In genomic region chrX:74557378-74557777, GRCh38 we compare ENCODE assay signal across 6 cellular contexts.
"Had no signal": no experiment of that assay in that cellular context is flagged by ENCODE, and none has a peak within 500 bp of the region (broad histone marks: within the 10 kb centered on the region; RNA-seq: fewer than 3 reads in every experiment).

No MANE protein-coding gene starts in this region.

- H3K4me1 Mint-ChIP-seq: IgD-negative memory B cell had no signal

- H3K9me3 Mint-ChIP-seq: IgD-negative memory B cell had no signal

- ATAC-seq: GM23338, HepG2 had no signal

- H3K27ac ChIP-seq: HL-60 had no signal

- H3K4me3 Mint-ChIP-seq: GM23338, H9, IgD-negative memory B cell had no signal

- H3K36me3 Mint-ChIP-seq: IgD-negative memory B cell had no signal

- DNase-seq: H9, HCEC 1CT had no signal

- H3K4me3 ChIP-seq: GM23338 had no signal

- H3K27ac Mint-ChIP-seq: GM23338, H9 had no signal

- H3K27me3 Mint-ChIP-seq: IgD-negative memory B cell had no signal
